ENCODE assay signal across 23 cellular contexts in genomic region chr3:61723038-61723437, GRCh38.
"Had no signal": no experiment of that assay in that cellular context is flagged by ENCODE, and none has a peak within 500 bp of the region (broad histone marks: within the 10 kb centered on the region; RNA-seq: fewer than 3 reads in every experiment).

No MANE protein-coding gene starts in this region.

- H3K9me3 ChIP-seq: SK-N-SH had no signal

- H3K27ac ChIP-seq: HL-60, KMS-11, RWPE1 had no signal

- ATAC-seq: K562, Panc1, PC-3, T-cell had no signal

- DNase-seq: Kasumi-1, MV-4-11, NCI-H1048, NCI-H1105, NCI-H1417, NCI-H1436 treated with DMSO at 0.1 percent for 48 hours, NCI-H1694, NCI-H187 treated with DMSO at 0.1 percent for 48 hours, NCI-H2029 treated with DMSO at 0.1 percent for 48 hours, NCI-H2227 treated with DMSO at 0.1 percent for 48 hours, NCI-H524, NCI-H526 treated with DMSO at 0.1 percent for 48 hours, NCI-H748 treated with DMSO at 0.1 percent for 48 hours, PC-3, SHP77, SK-N-SH, SW 1271, T-cell had no signal

- H3K9ac ChIP-seq: KMS-11, SK-N-SH had no signal

- H3K4me3 ChIP-seq: K562 had no signal

- H3K4me2 ChIP-seq: KMS-11, SK-N-SH had no signal
